24 cellular contexts compared by ENCODE assay signal in the genomic region with DNA sequence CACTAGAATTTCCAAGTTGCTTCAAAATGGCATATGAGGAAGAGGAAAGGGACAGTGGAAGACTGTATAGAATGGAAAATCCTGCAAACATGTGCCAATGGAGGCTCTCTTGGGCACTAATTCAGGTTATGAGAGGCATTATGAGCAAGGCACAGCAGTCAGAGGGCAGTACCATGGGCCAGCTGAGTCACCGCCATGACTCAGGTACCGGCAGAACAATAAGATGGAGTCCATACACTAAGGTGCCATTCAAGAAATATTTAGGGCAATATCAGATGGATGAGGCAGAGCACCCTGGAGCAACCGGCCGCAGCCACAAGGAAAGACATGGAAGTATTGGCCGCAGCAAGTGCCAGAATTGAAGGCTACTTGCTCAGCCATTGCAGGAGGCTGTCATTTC. TPM values are rescaled to one million over a fixed set of nuclear protein-coding genes. Genes with fewer than 3 reads are reported as not detected.
DNase-seq lines count a peak whose midpoint lies in the region; ATAC-seq and TF ChIP-seq lines count a peak whose summit lies in the region.
"Had no signal": no experiment of that assay in that cellular context is flagged by ENCODE, and none has a peak within 500 bp of the region (broad histone marks: within the 10 kb centered on the region; RNA-seq: fewer than 3 reads in every experiment).

No MANE protein-coding gene starts in this region.

- no peaks in the 10 kb centered on the region for H3K9me3 ChIP-seq in GM23248 (ENCODE audit: low read depth)
- H3K9me3 ChIP-seq: colonic mucosa, esophagus muscularis mucosa, gastroesophageal sphincter had no signal

- peak; percentile 85 for ATAC-seq in foreskin keratinocyte
- ATAC-seq in HG03196 (IDR thresholded peaks at IDR 0.05; ENCODE audit: unreplicated experiment), result no peak
- ATAC-seq in HG03565 (IDR thresholded peaks at IDR 0.05; ENCODE audit: unreplicated experiment), result no peak
- ATAC-seq: activated CD8-positive, alpha-beta memory T cell treated with anti-CD3 and anti-CD28 coated beads, Interleukin-2, amount 10 ng/mL, durations not matched to agents 7 days and 5 days; effector memory CD8-positive, alpha-beta T cell; gastroesophageal sphincter; Panc1; right cardiac atrium had no signal

- DNase-seq in GM23248, result peak; percentile 63
- DNase-seq in HT1080 (ENCODE audit: low read depth), result peak; percentile 76
- DNase-seq in T1000 (lab: John Stamatoyannopoulos, UW), result peak; percentile 10
- peak in 1 of 2 donors; percentile 55 for DNase-seq in foreskin keratinocyte
- no peak for DNase-seq in glutamatergic neuron
- DNase-seq: activated CD4-positive, alpha-beta T cell treated with anti-CD3 and anti-CD28 coated beads, Interleukin-2, amount 10 ng/mL, durations not matched to agents 7 days and 5 days; activated CD8-positive, alpha-beta memory T cell treated with anti-CD3 and anti-CD28 coated beads, Interleukin-2, amount 10 ng/mL, durations not matched to agents 7 days and 5 days; activated naive CD4-positive, alpha-beta T cell treated with anti-CD3 and anti-CD28 coated beads, Interleukin-2, amount 10 ng/mL, durations not matched to agents 7 days and 5 days; amniotic stem cell; colonic mucosa; effector memory CD8-positive, alpha-beta T cell; immature natural killer cell; mesenchymal stem cell; NCI-H187 treated with DMSO at 0.1 percent for 48 hours; NCI-H526; right cardiac atrium; stimulated activated CD4-positive, alpha-beta T cell treated with anti-CD3 and anti-CD28 coated beads, Interleukin-2, amount 100 ng/mL, for 24 hours had no signal

- H3K36me3 ChIP-seq in GM23248 (ENCODE audit: low read depth), result no peaks in the 10 kb centered on the region
- H3K36me3 ChIP-seq: colonic mucosa, esophagus muscularis mucosa, gastroesophageal sphincter, neural progenitor cell had no signal

- no peaks in the 10 kb centered on the region for H3K27me3 ChIP-seq in GM23248 (replicated peaks; ENCODE audit: insufficient read depth)
- H3K27me3 ChIP-seq in foreskin keratinocyte, result no peaks in the 10 kb centered on the region
- H3K27me3 ChIP-seq: colonic mucosa, neural progenitor cell had no signal

- H3K27ac ChIP-seq in GM23248 (peak overlapping the region; percentile 72; the same call in 1 of the 2 replicates), foreskin keratinocyte (no peak overlapping the region)
- H3K27ac ChIP-seq: colonic mucosa, esophagus muscularis mucosa, gastroesophageal sphincter, neural progenitor cell, SK-N-MC had no signal

- no peak overlapping the region for H3K9ac ChIP-seq in GM23248
- H3K9ac ChIP-seq: neural progenitor cell had no signal

- H3K4me3 Mint-ChIP-seq in glutamatergic neuron (ENCODE audit: unreplicated experiment), result no peak overlapping the region
- H3K4me3 Mint-ChIP-seq: activated CD4-positive, alpha-beta T cell treated with anti-CD3 and anti-CD28 coated beads, Interleukin-2, amount 10 ng/mL, durations not matched to agents 7 days and 5 days; activated CD8-positive, alpha-beta memory T cell treated with anti-CD3 and anti-CD28 coated beads, Interleukin-2, amount 10 ng/mL, durations not matched to agents 7 days and 5 days; activated naive CD4-positive, alpha-beta T cell treated with anti-CD3 and anti-CD28 coated beads, Interleukin-2, amount 10 ng/mL, durations not matched to agents 7 days and 5 days; effector memory CD8-positive, alpha-beta T cell; immature natural killer cell; neural progenitor cell had no signal

- in situ Hi-C loops in GM23248 (cut with MboI), result no loop called here

- H3K4me1 ChIP-seq in GM23248 (ENCODE audit: insufficient read depth) (peaks cover 19% of the 10 kb centered on the region), foreskin keratinocyte (no peaks in the 10 kb centered on the region)
- H3K4me1 ChIP-seq: colonic mucosa, esophagus muscularis mucosa, gastroesophageal sphincter, neural progenitor cell had no signal

- peaks cover 21% of the 10 kb centered on the region for H3F3A ChIP-seq in GM23248 (ENCODE audit: insufficient read depth)

- H4K20me1 ChIP-seq in GM23248 (ENCODE audit: insufficient read depth), result no peaks in the 10 kb centered on the region

- H3K4me3 ChIP-seq in GM23248, result no peak overlapping the region
- H3K4me3 ChIP-seq: colonic mucosa, esophagus muscularis mucosa, gastroesophageal sphincter, neural progenitor cell, SK-N-MC had no signal

- no peaks in the 10 kb centered on the region for H3K9me2 ChIP-seq in GM23248 (ENCODE audit: insufficient read depth)

- H3K27me3 Mint-ChIP-seq in glutamatergic neuron (ENCODE audit: unreplicated experiment), result peaks cover 3% of the 10 kb centered on the region
- H3K27me3 Mint-ChIP-seq: activated CD4-positive, alpha-beta T cell treated with anti-CD3 and anti-CD28 coated beads, Interleukin-2, amount 10 ng/mL, durations not matched to agents 7 days and 5 days; activated CD8-positive, alpha-beta memory T cell treated with anti-CD3 and anti-CD28 coated beads, Interleukin-2, amount 10 ng/mL, durations not matched to agents 7 days and 5 days; activated naive CD4-positive, alpha-beta T cell treated with anti-CD3 and anti-CD28 coated beads, Interleukin-2, amount 10 ng/mL, durations not matched to agents 7 days and 5 days; effector memory CD8-positive, alpha-beta T cell had no signal

- no peaks in the 10 kb centered on the region for H3K79me2 ChIP-seq in GM23248 (ENCODE audit: insufficient read depth)

- no peaks in the 10 kb centered on the region for H3K9me3 Mint-ChIP-seq in glutamatergic neuron (ENCODE audit: unreplicated experiment)
- H3K9me3 Mint-ChIP-seq: activated CD4-positive, alpha-beta T cell treated with anti-CD3 and anti-CD28 coated beads, Interleukin-2, amount 10 ng/mL, durations not matched to agents 7 days and 5 days; activated naive CD4-positive, alpha-beta T cell treated with anti-CD3 and anti-CD28 coated beads, Interleukin-2, amount 10 ng/mL, durations not matched to agents 7 days and 5 days; effector memory CD8-positive, alpha-beta T cell; neural progenitor cell had no signal

- no peaks in the 10 kb centered on the region for H3K36me3 Mint-ChIP-seq in glutamatergic neuron (ENCODE audit: unreplicated experiment)
- H3K36me3 Mint-ChIP-seq: activated CD8-positive, alpha-beta memory T cell treated with anti-CD3 and anti-CD28 coated beads, Interleukin-2, amount 10 ng/mL, durations not matched to agents 7 days and 5 days; activated naive CD4-positive, alpha-beta T cell treated with anti-CD3 and anti-CD28 coated beads, Interleukin-2, amount 10 ng/mL, durations not matched to agents 7 days and 5 days; neural progenitor cell had no signal

- no peaks in the 10 kb centered on the region for H3K4me1 Mint-ChIP-seq in glutamatergic neuron (ENCODE audit: low read depth, unreplicated experiment)
- H3K4me1 Mint-ChIP-seq: activated CD4-positive, alpha-beta T cell treated with anti-CD3 and anti-CD28 coated beads, Interleukin-2, amount 10 ng/mL, durations not matched to agents 7 days and 5 days; activated CD8-positive, alpha-beta memory T cell treated with anti-CD3 and anti-CD28 coated beads, Interleukin-2, amount 10 ng/mL, durations not matched to agents 7 days and 5 days; activated naive CD4-positive, alpha-beta T cell treated with anti-CD3 and anti-CD28 coated beads, Interleukin-2, amount 10 ng/mL, durations not matched to agents 7 days and 5 days had no signal

- no peak overlapping the region for H3K4me2 ChIP-seq in GM23248 (ENCODE audit: unreplicated experiment)
- H3K4me2 ChIP-seq: neural progenitor cell had no signal

- TF ChIP-seq CTCF in foreskin keratinocyte (conservative IDR thresholded peaks at IDR 0.05) (no peak), glutamatergic neuron (IDR thresholded peaks at IDR 0.05; ENCODE audit: partially characterized antibody, unreplicated experiment) (no peak)

- WGBS in GM23248 (ENCODE audit: low coverage in 1 of 2, low lambda C conversion rate in 2 of 2, missing lambda C conversion rate in 2 of 2), 2 experiments, result 83 to 84% methylated on average over 5 of the region's 5 CpGs

- no peak overlapping the region for H3K27ac Mint-ChIP-seq in glutamatergic neuron (ENCODE audit: unreplicated experiment)
- H3K27ac Mint-ChIP-seq: activated CD4-positive, alpha-beta T cell treated with anti-CD3 and anti-CD28 coated beads, Interleukin-2, amount 10 ng/mL, durations not matched to agents 7 days and 5 days; activated CD8-positive, alpha-beta memory T cell treated with anti-CD3 and anti-CD28 coated beads, Interleukin-2, amount 10 ng/mL, durations not matched to agents 7 days and 5 days; activated naive CD4-positive, alpha-beta T cell treated with anti-CD3 and anti-CD28 coated beads, Interleukin-2, amount 10 ng/mL, durations not matched to agents 7 days and 5 days; effector memory CD8-positive, alpha-beta T cell; immature natural killer cell; neural progenitor cell had no signal

- H2AFZ ChIP-seq in GM23248, result no peak overlapping the region
- H2AFZ ChIP-seq: neural progenitor cell had no signal

RNA-seq across cellular contexts. Expression of a gene that starts 25.6 kb away (rescaled TPM):
- total RNA-seq in GM23248 (2014; rRNA removed; shearing (Covaris generic)), result under 0.01 and 0.63 TPM in 2 replicates
- polyA plus RNA-seq in GM23248 (2016; fragmentation: Nextera tagmentation; extraction: Ambion mirVana), result 0.23 and 0.24 TPM in 2 replicates
- 3.7 and 5.7 TPM in 2 replicates for total RNA-seq in HT1080 (2014; rRNA removed; shearing (Covaris generic))
- polyA plus RNA-seq in HT1080 (2015; cell fraction: cytosol; rRNA removed), result 0.69 and 2.0 TPM in 2 replicates
- 1.1 and 3.2 TPM in 2 replicates for polyA plus RNA-seq in HT1080 (2015; cell fraction: nucleus; rRNA removed)
- total RNA-seq in foreskin keratinocyte, result 9.7 and 10.3 TPM in 2 replicates
- polyA plus RNA-seq in foreskin keratinocyte, result 2.2 and 2.6 TPM in 2 replicates
- total RNA-seq in glutamatergic neuron (ENCODE audit: unreplicated experiment), result 25.8 TPM
